Comparison of ENCODE assay signal across 30 cellular contexts in the genomic region with DNA sequence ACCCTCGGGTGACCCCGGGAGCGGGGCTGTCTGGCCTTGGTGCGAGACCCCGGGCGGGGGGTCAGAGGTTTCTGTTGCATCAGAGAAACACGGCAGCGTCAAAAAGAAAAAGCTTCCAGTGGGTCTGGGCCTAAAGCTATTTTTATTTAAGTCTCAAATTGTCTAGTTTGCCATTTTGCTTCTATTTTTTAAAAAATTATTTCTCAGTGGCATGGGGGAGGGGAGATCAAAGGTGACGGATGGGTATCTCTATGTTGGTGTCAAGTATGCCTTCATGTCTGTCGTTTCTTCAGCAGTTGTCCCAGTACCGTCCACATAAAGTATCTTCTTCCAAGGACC. TPM values are rescaled to one million over a fixed set of nuclear protein-coding genes. Genes with fewer than 3 reads are reported as not detected.
DNase-seq lines count a peak whose midpoint lies in the region; ATAC-seq and TF ChIP-seq lines count a peak whose summit lies in the region.
"Had no signal": no experiment of that assay in that cellular context is flagged by ENCODE, and none has a peak within 500 bp of the region (broad histone marks: within the 10 kb centered on the region; RNA-seq: fewer than 3 reads in every experiment).

No MANE protein-coding gene starts in this region.

- no peaks in the 10 kb centered on the region for H3K9me3 Mint-ChIP-seq in Caco-2 (ENCODE audit: unreplicated experiment)
- H3K9me3 Mint-ChIP-seq in effector memory CD8-positive, alpha-beta T cell: no peaks in the 10 kb centered on the region
- peaks cover 0 to 2% (median 0%) of the 10 kb centered on the region in 9 donors for H3K9me3 Mint-ChIP-seq in naive thymus-derived CD8-positive, alpha-beta T cell
- H3K9me3 Mint-ChIP-seq: activated CD4-positive, alpha-beta T cell treated with anti-CD3 and anti-CD28 coated beads, Interleukin-2, amount 10 ng/mL, durations not matched to agents 7 days and 5 days; activated naive CD4-positive, alpha-beta T cell treated with anti-CD3 and anti-CD28 coated beads, Interleukin-2, amount 50 U/mL, for 72 hours; activated T-helper 1 cell treated with anti-CD3 and anti-CD28 coated beads, Interleukin-12 subunit alpha, Interleukin-12 subunit beta, Interleukin-2, Interleukin-4 antibody, amounts not matched to agents 30 ng/mL and 10 ng/mL and 1 ng/mL, durations not matched to agents 14 hours and 24 hours and 36 hours; T-cell had no signal

- peak overlapping the region; percentile 55 for H3K4me3 ChIP-seq in A673 (ENCODE audit: low read depth, low read length, poor library complexity, severe bottlenecking)
- H3K4me3 ChIP-seq in Caco-2 (ENCODE audit: low read depth, low read length): no peak overlapping the region
- H3K4me3 ChIP-seq: BLaER1, Peyer's patch, SJSA1 had no signal

- H3K4me3 Mint-ChIP-seq in Caco-2 (ENCODE audit: unreplicated experiment): peak overlapping the region; percentile 39
- peak overlapping the region; percentile 29 to 33 for H3K4me3 Mint-ChIP-seq in effector memory CD8-positive, alpha-beta T cell
- peak overlapping the region in 9 of 10 donors; percentile 12 to 65 (median 28) for H3K4me3 Mint-ChIP-seq in naive thymus-derived CD8-positive, alpha-beta T cell
- H3K4me3 Mint-ChIP-seq: activated CD4-positive, alpha-beta T cell treated with anti-CD3 and anti-CD28 coated beads, Interleukin-2, amount 10 ng/mL, durations not matched to agents 7 days and 5 days; activated T-helper 1 cell treated with anti-CD3 and anti-CD28 coated beads, Interleukin-12 subunit alpha, Interleukin-12 subunit beta, Interleukin-2, Interleukin-4 antibody, amounts not matched to agents 30 ng/mL and 10 ng/mL and 1 ng/mL, durations not matched to agents 14 hours and 24 hours and 36 hours had no signal

- TF ChIP-seq CTCF in A673 (conservative IDR thresholded peaks at IDR 0.05; ENCODE audit: low read depth, low read length): no peak
- TF ChIP-seq CTCF in Caco-2 (IDR thresholded peaks at IDR 0.05; ENCODE audit: insufficient read depth in 1 of 2, low read depth in 1 of 2, low read length in 1 of 2, severe bottlenecking in 1 of 2, unreplicated experiment in 1 of 2): no peak

- H3K27me3 Mint-ChIP-seq in Caco-2 (ENCODE audit: insufficient read depth, unreplicated experiment): peaks cover 38% of the 10 kb centered on the region
- H3K27me3 Mint-ChIP-seq in effector memory CD8-positive, alpha-beta T cell: peaks cover 74 to 94% of the 10 kb centered on the region in 2 donors
- peaks cover 50 to 94% (median 69%) of the 10 kb centered on the region in 5 donors for H3K27me3 Mint-ChIP-seq in naive thymus-derived CD8-positive, alpha-beta T cell

- H3K36me3 ChIP-seq in A673 (ENCODE audit: insufficient read depth, low read length, poor library complexity, severe bottlenecking) (no peaks in the 10 kb centered on the region), Caco-2 (ENCODE audit: control insufficient read depth, insufficient read depth, low read length) (no peaks in the 10 kb centered on the region)
- H3K36me3 ChIP-seq: BLaER1, lower lobe of right lung, Peyer's patch, SJSA1 had no signal

- no peak for ATAC-seq in effector memory CD8-positive, alpha-beta T cell (replicated peaks)
- ATAC-seq in naive thymus-derived CD8-positive, alpha-beta T cell: no peak
- ATAC-seq in HG02642 (IDR thresholded peaks at IDR 0.05; ENCODE audit: poor library complexity, unreplicated experiment): no peak
- no peak for ATAC-seq in HG03108 (IDR thresholded peaks at IDR 0.05; ENCODE audit: unreplicated experiment)
- ATAC-seq: activated naive CD4-positive, alpha-beta T cell treated with anti-CD3 and anti-CD28 coated beads, Interleukin-2, amount 50 U/mL, for 72 hours; esophagus mucosa; foreskin keratinocyte; lower lobe of right lung; T-cell had no signal

- intact Hi-C loops in A673 (cut with micrococcal nuclease; ENCODE audit: unreplicated experiment): loop anchor here (2.0 kb wide), 2 partner anchors 25 to 73 kb away; a partner anchor contains a TSS
- intact Hi-C loops in Caco-2 (cut with micrococcal nuclease; ENCODE audit: unreplicated experiment): loop anchor here (10.0 kb wide), 1 partner anchor 159 kb away; a partner anchor contains a TSS

- no peaks in the 10 kb centered on the region for H3K9me3 ChIP-seq in A673 (ENCODE audit: low read depth, low read length, poor library complexity, severe bottlenecking)
- H3K9me3 ChIP-seq in Caco-2: no peaks in the 10 kb centered on the region
- H3K9me3 ChIP-seq: lower lobe of right lung, Peyer's patch, SJSA1 had no signal

- H3K4me1 ChIP-seq in A673 (ENCODE audit: insufficient read depth, low read length, poor library complexity, severe bottlenecking) (peaks cover 62% of the 10 kb centered on the region), Caco-2 (peaks cover 18% of the 10 kb centered on the region)
- H3K4me1 ChIP-seq: foreskin keratinocyte had no signal

- no peaks in the 10 kb centered on the region for H3K4me1 Mint-ChIP-seq in Caco-2 (ENCODE audit: low read depth, unreplicated experiment)
- H3K4me1 Mint-ChIP-seq in effector memory CD8-positive, alpha-beta T cell (ENCODE audit: low read depth in 2 of 2): peaks cover 7 to 15% of the 10 kb centered on the region in 2 donors
- H3K4me1 Mint-ChIP-seq in naive thymus-derived CD8-positive, alpha-beta T cell: peaks cover 10 to 63% (median 37%) of the 10 kb centered on the region in 4 donors

- no peak overlapping the region for H3K27ac Mint-ChIP-seq in Caco-2 (ENCODE audit: unreplicated experiment)
- no peak overlapping the region for H3K27ac Mint-ChIP-seq in effector memory CD8-positive, alpha-beta T cell
- peak overlapping the region in 1 of 10 donors; percentile 1 for H3K27ac Mint-ChIP-seq in naive thymus-derived CD8-positive, alpha-beta T cell
- H3K27ac Mint-ChIP-seq: activated naive CD4-positive, alpha-beta T cell treated with anti-CD3 and anti-CD28 coated beads, Interleukin-2, amount 50 U/mL, for 72 hours; activated T-helper 1 cell treated with anti-CD3 and anti-CD28 coated beads, Interleukin-12 subunit alpha, Interleukin-12 subunit beta, Interleukin-2, Interleukin-4 antibody, amounts not matched to agents 30 ng/mL and 10 ng/mL and 1 ng/mL, durations not matched to agents 14 hours and 24 hours and 36 hours had no signal

- H3K36me3 Mint-ChIP-seq in Caco-2 (ENCODE audit: insufficient read depth, unreplicated experiment): no peaks in the 10 kb centered on the region
- peaks cover 10% of the 10 kb centered on the region for H3K36me3 Mint-ChIP-seq in effector memory CD8-positive, alpha-beta T cell (ENCODE audit: insufficient read depth)
- H3K36me3 Mint-ChIP-seq in naive thymus-derived CD8-positive, alpha-beta T cell: peaks cover 0 to 8% (median 2%) of the 10 kb centered on the region in 3 donors
- H3K36me3 Mint-ChIP-seq: T-cell had no signal

- CTCF ChIA-PET in A673 (lab: Charles Lee): no interaction called here
- CTCF ChIA-PET in Caco-2 (lab: Charles Lee): no interaction called here

- BruUV-seq in A673 (replicated peaks; lab: Mats Ljungman, UMichigan): no TSS peak
- no TSS peak for BruUV-seq in Caco-2 (replicated peaks; lab: Mats Ljungman, UMichigan)

- DNase-seq in A673 (ENCODE audit: low spot score) (no peak), Caco-2 (no peak), NOMO-1 treated with dmso at 0.1 percent for 144 hours (lab: John Stamatoyannopoulos, UW; ENCODE audit: unreplicated experiment) (no peak)
- DNase-seq in effector memory CD8-positive, alpha-beta T cell: no peak
- DNase-seq in naive thymus-derived CD8-positive, alpha-beta T cell: no peak
- DNase-seq in activated effector memory CD4-positive, alpha-beta T cell treated with Interleukin-2 at 50 U/mL for 16 hours: no peak
- DNase-seq: ACHN; activated CD4-positive, alpha-beta T cell treated with anti-CD3 and anti-CD28 coated beads, Interleukin-2, amount 10 ng/mL, durations not matched to agents 7 days and 5 days; foreskin keratinocyte; Kasumi-1; lower lobe of right lung; NCI-H2171; NCI-H526; Peyer's patch; T-cell had no signal

- POLR2A ChIA-PET in A673 (lab: Charles Lee; ENCODE audit: low non-redundant PET) (interaction anchor here (0.9 kb wide), 1 partner anchor 29 kb away, joined by 3 read pairs; no protein-coding TSS in a partner anchor), Caco-2 (lab: Charles Lee) (no interaction called here)
- POLR2A ChIA-PET in naive thymus-derived CD8-positive, alpha-beta T cell (lab: Charles Lee): no interaction called here

- peak overlapping the region; percentile 73 for H3K27ac ChIP-seq in A673 (ENCODE audit: low read depth, low read length, poor library complexity, severe bottlenecking)
- H3K27ac ChIP-seq: BLaER1, foreskin keratinocyte, lower lobe of right lung, Peyer's patch, SJSA1, skin epidermis had no signal

- H3K27me3 ChIP-seq in A673 (replicated peaks; ENCODE audit: insufficient read depth, low read depth, low read length, poor library complexity): no peaks in the 10 kb centered on the region
- H3K27me3 ChIP-seq in Caco-2 (replicated peaks; ENCODE audit: control insufficient read depth, insufficient read depth, low read length): peaks cover 6% of the 10 kb centered on the region

RNA-seq across cellular contexts. Expression of a gene that starts 25.9 kb away (rescaled TPM):
- total RNA-seq in A673 (2021): 65.1 and 74.4 TPM in 2 replicates
- total RNA-seq in Caco-2 (2022): not detected in 2 replicates
- total RNA-seq in naive thymus-derived CD8-positive, alpha-beta T cell: not detected
- not detected for polyA plus RNA-seq in naive thymus-derived CD8-positive, alpha-beta T cell
- total RNA-seq: activated CD4-positive, alpha-beta T cell treated with anti-CD3 and anti-CD28 coated beads, Interleukin-2, amount 10 ng/mL, durations not matched to agents 7 days and 5 days; activated naive CD4-positive, alpha-beta T cell treated with anti-CD3 and anti-CD28 coated beads, Interleukin-2, amount 50 U/mL, for 72 hours; activated T-helper 1 cell treated with anti-CD3 and anti-CD28 coated beads, Interleukin-12 subunit alpha, Interleukin-12 subunit beta, Interleukin-2, Interleukin-4 antibody, amounts not matched to agents 30 ng/mL and 10 ng/mL and 1 ng/mL, durations not matched to agents 14 hours and 24 hours and 36 hours; cerebellum; HepG2; lower lobe of right lung; mucosa of gallbladder; Peyer's patch; SJSA1; T-cell had no signal
- polyA plus RNA-seq: HepG2, keratinocyte had no signal

RNA-seq across cellular contexts. Expression of a gene that starts 33.4 kb away (rescaled TPM):
- total RNA-seq in A673 (2021) (0.43 and 0.44 TPM in 2 replicates), Caco-2 (2022) (not detected in 2 replicates)
- not detected for total RNA-seq in naive thymus-derived CD8-positive, alpha-beta T cell
- polyA plus RNA-seq in naive thymus-derived CD8-positive, alpha-beta T cell: not detected
- total RNA-seq: activated CD4-positive, alpha-beta T cell treated with anti-CD3 and anti-CD28 coated beads, Interleukin-2, amount 10 ng/mL, durations not matched to agents 7 days and 5 days; activated naive CD4-positive, alpha-beta T cell treated with anti-CD3 and anti-CD28 coated beads, Interleukin-2, amount 50 U/mL, for 72 hours; activated T-helper 1 cell treated with anti-CD3 and anti-CD28 coated beads, Interleukin-12 subunit alpha, Interleukin-12 subunit beta, Interleukin-2, Interleukin-4 antibody, amounts not matched to agents 30 ng/mL and 10 ng/mL and 1 ng/mL, durations not matched to agents 14 hours and 24 hours and 36 hours; cerebellum; Daoy; esophagus mucosa; foreskin keratinocyte; H7; HepG2; lower lobe of right lung; mucosa of gallbladder; Peyer's patch; SJSA1; T-cell; temporal lobe had no signal
- polyA plus RNA-seq: foreskin keratinocyte, HepG2, keratinocyte had no signal

Comparison
In these comparisons a context has a peak if more than half of its experiments do, and no peak if none do; other contexts are left out.
1. RNA of a gene that starts 25.9 kb away (total RNA-seq): 65.1 to 74.4 TPM in A673; not detected in Caco-2 and not detected in naive thymus-derived CD8-positive, alpha-beta T cell; every median in the first group is over 10 times any median in the second.
2. Peak in every context shown above with its lines, with median percentiles within 50 percentile points of each other: H3K4me3 Mint-ChIP-seq.